ENCODE assay signal across 16 cellular contexts in genomic region chrX:116961872-116962582, GRCh38.
DNase-seq lines count a peak whose midpoint lies in the region; ATAC-seq and TF ChIP-seq lines count a peak whose summit lies in the region.
"Had no signal": no experiment of that assay in that cellular context is flagged by ENCODE, and none has a peak within 500 bp of the region (broad histone marks: within the 10 kb centered on the region; RNA-seq: fewer than 3 reads in every experiment).

No MANE protein-coding gene starts in this region.

- no peak overlapping the region for H3K9ac ChIP-seq in neural cell (ENCODE audit: low read length)

- peak; percentile 37 for TF ChIP-seq RAD21 in neural cell (conservative IDR thresholded peaks at IDR 0.05)

- H3K4me3 Mint-ChIP-seq in chondrocyte (ENCODE audit: unreplicated experiment) = no peak overlapping the region
- no peak overlapping the region for H3K4me3 Mint-ChIP-seq in activated naive CD4-positive, alpha-beta T cell treated with anti-CD3 and anti-CD28 coated beads for 36 hours

- intact Hi-C loops in activated naive CD4-positive, alpha-beta T cell treated with anti-CD3 and anti-CD28 coated beads for 36 hours (cut with micrococcal nuclease) = no loop called here
- intact Hi-C loops in OCI-LY7 (cut with micrococcal nuclease; ENCODE audit: unreplicated experiment) = no loop called here

- H3K36me3 ChIP-seq in neural cell (ENCODE audit: insufficient read depth, low read length) = no peaks in the 10 kb centered on the region
- H3K36me3 ChIP-seq in OCI-LY7 (ENCODE audit: insufficient read depth, low read length) = no peaks in the 10 kb centered on the region
- H3K36me3 ChIP-seq: gastroesophageal sphincter, HAP-1, SJCRH30, thyroid gland had no signal

- H3K27ac Mint-ChIP-seq in chondrocyte (ENCODE audit: unreplicated experiment) = no peak overlapping the region
- no peak overlapping the region for H3K27ac Mint-ChIP-seq in activated naive CD4-positive, alpha-beta T cell treated with anti-CD3 and anti-CD28 coated beads for 36 hours

- H3K36me3 Mint-ChIP-seq in chondrocyte (ENCODE audit: low read depth) = no peaks in the 10 kb centered on the region
- no peaks in the 10 kb centered on the region for H3K36me3 Mint-ChIP-seq in activated naive CD4-positive, alpha-beta T cell treated with anti-CD3 and anti-CD28 coated beads for 36 hours (ENCODE audit: low read depth)

- H3K4me2 ChIP-seq in neural cell (ENCODE audit: low read length) (no peak overlapping the region), OCI-LY7 (ENCODE audit: low read length) (no peak overlapping the region)

- TF ChIP-seq CTCF in chondrocyte (IDR thresholded peaks at IDR 0.05) (peak; percentile 44), neural cell (IDR thresholded peaks at IDR 0.05; ENCODE audit: poor library complexity, severe bottlenecking) (no peak), OCI-LY7 (conservative IDR thresholded peaks at IDR 0.05; ENCODE audit: low read length) (no peak)

- H3K4me3 ChIP-seq in neural cell (ENCODE audit: low read length) = no peak overlapping the region
- no peak overlapping the region for H3K4me3 ChIP-seq in OCI-LY7 (ENCODE audit: low read depth, low read length, poor library complexity, severe bottlenecking)
- H3K4me3 ChIP-seq: gastroesophageal sphincter, HAP-1, lung, psoas muscle, SJCRH30, thyroid gland had no signal

- DNase-seq in GM04504 (ENCODE audit: low read depth) (peak; percentile 4), Kasumi-1 (lab: John Stamatoyannopoulos, UW) (peak; percentile 2 to 29), chondrocyte (ENCODE audit: low spot score) (no peak), OCI-LY7 (ENCODE audit: low spot score) (no peak)
- DNase-seq in activated naive CD4-positive, alpha-beta T cell treated with anti-CD3 and anti-CD28 coated beads for 36 hours = no peak
- DNase-seq: activated CD4-positive, alpha-beta T cell treated with anti-CD3 and anti-CD28 coated beads for 48 hours; activated gamma-delta T cell treated with Interleukin-2 at 50 U/mL for 16 hours; MV-4-11; psoas muscle; thyroid gland had no signal

- no peaks in the 10 kb centered on the region for H3K4me1 Mint-ChIP-seq in chondrocyte (ENCODE audit: low read depth)
- H3K4me1 Mint-ChIP-seq in activated naive CD4-positive, alpha-beta T cell treated with anti-CD3 and anti-CD28 coated beads for 36 hours (ENCODE audit: low read depth) = no peaks in the 10 kb centered on the region

- no peaks in the 10 kb centered on the region for H3K4me1 ChIP-seq in OCI-LY7 (ENCODE audit: insufficient read depth, low read length, poor library complexity, severe bottlenecking)
- H3K4me1 ChIP-seq: gastroesophageal sphincter, HAP-1, psoas muscle, SJCRH30, thyroid gland had no signal

- H3K27ac ChIP-seq in neural cell (ENCODE audit: low read length) (no peak overlapping the region), OCI-LY7 (ENCODE audit: low read depth, low read length, poor library complexity, severe bottlenecking) (no peak overlapping the region)
- H3K27ac ChIP-seq: gastroesophageal sphincter, psoas muscle, SJCRH30, thyroid gland had no signal

- CTCF ChIA-PET in activated naive CD4-positive, alpha-beta T cell treated with anti-CD3 and anti-CD28 coated beads for 36 hours (lab: Charles Lee) = interaction anchor here (0.7 kb wide), 1 partner anchor 1329 kb away, joined by 3 read pairs; no protein-coding TSS in a partner anchor
- CTCF ChIA-PET in OCI-LY7 (lab: Charles Lee; ENCODE audit: unreplicated experiment) = no interaction called here

- H3F3A ChIP-seq in neural cell (ENCODE audit: insufficient read depth, low read length, poor library complexity, severe bottlenecking) = no peaks in the 10 kb centered on the region

- peaks cover 3% of the 10 kb centered on the region for H3K9me3 Mint-ChIP-seq in chondrocyte (ENCODE audit: low read depth)
- H3K9me3 Mint-ChIP-seq in activated naive CD4-positive, alpha-beta T cell treated with anti-CD3 and anti-CD28 coated beads for 36 hours = no peaks in the 10 kb centered on the region

- H3K27me3 ChIP-seq in neural cell (ENCODE audit: insufficient read depth, low read depth, low read length) = no peaks in the 10 kb centered on the region
- H3K27me3 ChIP-seq: gastroesophageal sphincter, SJCRH30, thyroid gland had no signal

- TF ChIP-seq EP300 in neural cell (conservative IDR thresholded peaks at IDR 0.05; ENCODE audit: poor library complexity, severe bottlenecking) = no peak

- POLR2A ChIA-PET in OCI-LY7 (lab: Charles Lee) = interaction anchor here (0.7 kb wide), 1 partner anchor 290 kb away, joined by 3 read pairs; no protein-coding TSS in a partner anchor

- H3K9me2 ChIP-seq in neural cell (ENCODE audit: insufficient read depth, low read length) (no peaks in the 10 kb centered on the region), OCI-LY7 (ENCODE audit: insufficient read depth, low read length) (no peaks in the 10 kb centered on the region)

- H2AFZ ChIP-seq in neural cell (ENCODE audit: low read depth, low read length) (no peak overlapping the region), OCI-LY7 (ENCODE audit: low read length) (no peak overlapping the region)

- no peaks in the 10 kb centered on the region for H4K20me1 ChIP-seq in neural cell (ENCODE audit: insufficient read depth)
- H4K20me1 ChIP-seq in OCI-LY7 (ENCODE audit: insufficient read depth, low read length) = no peaks in the 10 kb centered on the region

- no TSS peak for BruUV-seq in OCI-LY7 (replicated peaks; lab: Mats Ljungman, UMichigan)

- H3K79me2 ChIP-seq in neural cell (replicated peaks; ENCODE audit: insufficient read depth, low read length) = no peaks in the 10 kb centered on the region
- H3K79me2 ChIP-seq in OCI-LY7 (ENCODE audit: insufficient read depth, low read depth, low read length) = no peaks in the 10 kb centered on the region

- H3K9me3 ChIP-seq in neural cell (ENCODE audit: low read length) (no peaks in the 10 kb centered on the region), OCI-LY7 (ENCODE audit: low read length) (no peaks in the 10 kb centered on the region)
- H3K9me3 ChIP-seq: gastroesophageal sphincter, HAP-1, psoas muscle, SJCRH30, thyroid gland had no signal

- H3K27me3 Mint-ChIP-seq in chondrocyte (ENCODE audit: low read depth) = no peaks in the 10 kb centered on the region
- no peaks in the 10 kb centered on the region for H3K27me3 Mint-ChIP-seq in activated naive CD4-positive, alpha-beta T cell treated with anti-CD3 and anti-CD28 coated beads for 36 hours (ENCODE audit: low read depth)

- ATAC-seq in HG02763 (IDR thresholded peaks at IDR 0.05; ENCODE audit: unreplicated experiment) = no peak
- ATAC-seq: gastroesophageal sphincter, psoas muscle had no signal

TF ChIP-seq in neural cell, 6 proteins besides CTCF, POLR2A, EP300 and RAD21:
- TF ChIP-seq SMC3 (conservative IDR thresholded peaks at IDR 0.05; ENCODE audit: poor library complexity) (no peak), EZH2 (IDR thresholded peaks at IDR 0.05; ENCODE audit: borderline replicate concordance, insufficient read depth, low read length, poor library complexity, severe bottlenecking) (no peak), POLR2AphosphoS5 (IDR thresholded peaks at IDR 0.05) (no peak), TAF1 (IDR thresholded peaks at IDR 0.05; ENCODE audit: low read depth) (no peak), MXI1 (conservative IDR thresholded peaks at IDR 0.05; ENCODE audit: poor library complexity, severe bottlenecking) (no peak), REST (IDR thresholded peaks at IDR 0.05; ENCODE audit: borderline replicate concordance) (no peak)
TF ChIP-seq in neural cell: peak in this region for 0.

Comparison
In these comparisons a context has a peak if more than half of its experiments do, and no peak if none do; other contexts are left out.
1. DNase-seq: peak in GM04504 (single experiment) and Kasumi-1 (2 of 2); none in chondrocyte (single experiment), activated naive CD4-positive, alpha-beta T cell treated with anti-CD3 and anti-CD28 coated beads for 36 hours (single experiment) and OCI-LY7 (single experiment).